9 cellular contexts compared by ENCODE assay signal in genomic region chr2:104872034-104872865, GRCh38. TPM values are rescaled to one million over a fixed set of nuclear protein-coding genes. Genes with fewer than 3 reads are reported as not detected.
DNase-seq lines count a peak whose midpoint lies in the region; ATAC-seq and TF ChIP-seq lines count a peak whose summit lies in the region.
"Had no signal": no experiment of that assay in that cellular context is flagged by ENCODE, and none has a peak within 500 bp of the region (broad histone marks: within the 10 kb centered on the region; RNA-seq: fewer than 3 reads in every experiment).

No MANE protein-coding gene starts in this region.

- no peak for TF ChIP-seq POLR2A in GM18505 (IDR thresholded peaks at IDR 0.05; ENCODE audit: borderline replicate concordance, extremely low read depth, insufficient read depth, insufficient read length)

- H2AFZ ChIP-seq in MM.1S (ENCODE audit: low read length) (peak overlapping the region; percentile 92), parathyroid adenoma (peak overlapping the region; percentile 38)

- TF ChIP-seq CTCF in MM.1S (IDR thresholded peaks at IDR 0.05; ENCODE audit: low read length): no peak
- no peak for TF ChIP-seq CTCF in parathyroid adenoma (IDR thresholded peaks at IDR 0.05)

- H3K4me3 ChIP-seq in MM.1S (ENCODE audit: low read length) (peak overlapping the region; percentile 71), parathyroid adenoma (ENCODE audit: low read depth, low read length) (peak overlapping the region; percentile 59)

- in situ Hi-C loops in Caki2 (cut with HindIII; ENCODE audit: low pct_unique_long_range_greater_than_20kb, low sequenced_read_pairs): no loop called here

- H3K9me3 ChIP-seq in MM.1S (replicated peaks; ENCODE audit: insufficient read depth, low read length) (no peaks in the 10 kb centered on the region), parathyroid adenoma (ENCODE audit: control insufficient read depth, low read length) (no peaks in the 10 kb centered on the region)

- H3K79me2 ChIP-seq in MM.1S (ENCODE audit: low read length) (no peaks in the 10 kb centered on the region), parathyroid adenoma (no peaks in the 10 kb centered on the region)

- H3K36me3 ChIP-seq in MM.1S (replicated peaks; ENCODE audit: insufficient read depth, low read length) (no peaks in the 10 kb centered on the region), parathyroid adenoma (ENCODE audit: control insufficient read depth, insufficient read depth, low read length) (no peaks in the 10 kb centered on the region)

- H3K4me1 ChIP-seq in MM.1S (ENCODE audit: low read length) (no peaks in the 10 kb centered on the region), parathyroid adenoma (no peaks in the 10 kb centered on the region)

- H3K27me3 ChIP-seq in MM.1S (replicated peaks; ENCODE audit: insufficient read depth, low read length): peaks cover 15% of the 10 kb centered on the region
- H3K27me3 ChIP-seq in parathyroid adenoma (ENCODE audit: control insufficient read depth, insufficient read depth, low read length): peaks cover 3% of the 10 kb centered on the region

- H3F3A ChIP-seq in MM.1S (ENCODE audit: insufficient read depth, low read length): no peaks in the 10 kb centered on the region

- ATAC-seq in HG03095 (IDR thresholded peaks at IDR 0.05; ENCODE audit: unreplicated experiment): no peak
- ATAC-seq in HG02981 (IDR thresholded peaks at IDR 0.05; ENCODE audit: unreplicated experiment): no peak
- ATAC-seq in GM18505 (IDR thresholded peaks at IDR 0.05; ENCODE audit: unreplicated experiment): no peak

- H3K9me2 ChIP-seq in MM.1S (replicated peaks; ENCODE audit: insufficient read depth, low read length): no peaks in the 10 kb centered on the region

- H3K9ac ChIP-seq in MM.1S (ENCODE audit: low read length) (no peak overlapping the region), parathyroid adenoma (no peak overlapping the region)

- H4K20me1 ChIP-seq in MM.1S (ENCODE audit: insufficient read depth, low read length): no peaks in the 10 kb centered on the region

- H3K4me2 ChIP-seq in MM.1S (ENCODE audit: low read depth, low read length): peak overlapping the region; percentile 81
- H3K4me2 ChIP-seq in parathyroid adenoma (ENCODE audit: low read length): peak overlapping the region; percentile 77

- H3K27ac ChIP-seq in MM.1S (ENCODE audit: low read length) (no peak overlapping the region), parathyroid adenoma (no peak overlapping the region)

- DNase-seq in Caki2 (ENCODE audit: low read depth) (peak; percentile 46), MM.1S (no peak), fibroblast of gingiva (ENCODE audit: low read depth) (peak; percentile 35), HCEC 1CT (no peak)
- DNase-seq: IMR-90 had no signal

RNA-seq across cellular contexts. Expression of gene POU3F3, which starts 18.3 kb away (rescaled TPM):
- 48.8 and 57.1 TPM in 2 replicates for total RNA-seq in Caki2 (2014; rRNA removed; shearing (Covaris generic); ENCODE audit: low replicate concordance)
- total RNA-seq: IMR-90 had no signal

Comparison
In these comparisons a context has a peak if more than half of its experiments do, and no peak if none do; other contexts are left out.
1. DNase-seq: peak in Caki2 (single experiment) and fibroblast of gingiva (single experiment); none in MM.1S (single experiment) and HCEC 1CT (single experiment).